ENCODE assay signal across 1 cellular context in the genomic region with DNA sequence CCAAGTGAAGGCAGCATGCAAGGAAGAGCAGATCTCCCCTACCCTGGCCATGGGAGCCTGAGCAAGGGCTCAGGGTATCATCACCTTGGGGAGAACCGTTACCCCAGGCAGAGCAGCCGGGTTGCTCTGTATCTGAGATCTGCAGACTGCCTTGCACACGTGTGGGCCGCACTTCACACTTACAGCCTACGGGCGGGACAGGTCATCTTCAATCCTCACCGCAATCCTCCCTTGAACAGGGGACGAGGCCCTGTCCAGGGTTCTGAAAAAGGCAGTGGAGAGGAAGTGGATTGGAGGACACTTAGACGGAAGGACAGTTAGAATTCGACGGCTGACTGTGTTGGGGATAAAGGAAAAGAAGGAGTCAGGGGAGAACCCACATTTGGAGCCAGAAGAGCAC.
TF ChIP-seq lines count a peak whose summit lies in the region.

No MANE protein-coding gene starts in this region.

TF ChIP-seq in SK-N-SH, 30 proteins besides CTCF, POLR2A, EP300 and RAD21 (continued from another document):
- TF ChIP-seq, protein P1, sequence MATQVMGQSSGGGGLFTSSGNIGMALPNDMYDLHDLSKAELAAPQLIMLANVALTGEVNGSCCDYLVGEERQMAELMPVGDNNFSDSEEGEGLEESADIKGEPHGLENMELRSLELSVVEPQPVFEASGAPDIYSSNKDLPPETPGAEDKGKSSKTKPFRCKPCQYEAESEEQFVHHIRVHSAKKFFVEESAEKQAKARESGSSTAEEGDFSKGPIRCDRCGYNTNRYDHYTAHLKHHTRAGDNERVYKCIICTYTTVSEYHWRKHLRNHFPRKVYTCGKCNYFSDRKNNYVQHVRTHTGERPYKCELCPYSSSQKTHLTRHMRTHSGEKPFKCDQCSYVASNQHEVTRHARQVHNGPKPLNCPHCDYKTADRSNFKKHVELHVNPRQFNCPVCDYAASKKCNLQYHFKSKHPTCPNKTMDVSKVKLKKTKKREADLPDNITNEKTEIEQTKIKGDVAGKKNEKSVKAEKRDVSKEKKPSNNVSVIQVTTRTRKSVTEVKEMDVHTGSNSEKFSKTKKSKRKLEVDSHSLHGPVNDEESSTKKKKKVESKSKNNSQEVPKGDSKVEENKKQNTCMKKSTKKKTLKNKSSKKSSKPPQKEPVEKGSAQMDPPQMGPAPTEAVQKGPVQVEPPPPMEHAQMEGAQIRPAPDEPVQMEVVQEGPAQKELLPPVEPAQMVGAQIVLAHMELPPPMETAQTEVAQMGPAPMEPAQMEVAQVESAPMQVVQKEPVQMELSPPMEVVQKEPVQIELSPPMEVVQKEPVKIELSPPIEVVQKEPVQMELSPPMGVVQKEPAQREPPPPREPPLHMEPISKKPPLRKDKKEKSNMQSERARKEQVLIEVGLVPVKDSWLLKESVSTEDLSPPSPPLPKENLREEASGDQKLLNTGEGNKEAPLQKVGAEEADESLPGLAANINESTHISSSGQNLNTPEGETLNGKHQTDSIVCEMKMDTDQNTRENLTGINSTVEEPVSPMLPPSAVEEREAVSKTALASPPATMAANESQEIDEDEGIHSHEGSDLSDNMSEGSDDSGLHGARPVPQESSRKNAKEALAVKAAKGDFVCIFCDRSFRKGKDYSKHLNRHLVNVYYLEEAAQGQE (IDR thresholded peaks at IDR 0.05; ENCODE audit: low read depth, low read length), result peak; percentile 78; the same call in 1 of the 2 replicates
